Comparison of ENCODE assay signal across 15 cellular contexts in the genomic region with DNA sequence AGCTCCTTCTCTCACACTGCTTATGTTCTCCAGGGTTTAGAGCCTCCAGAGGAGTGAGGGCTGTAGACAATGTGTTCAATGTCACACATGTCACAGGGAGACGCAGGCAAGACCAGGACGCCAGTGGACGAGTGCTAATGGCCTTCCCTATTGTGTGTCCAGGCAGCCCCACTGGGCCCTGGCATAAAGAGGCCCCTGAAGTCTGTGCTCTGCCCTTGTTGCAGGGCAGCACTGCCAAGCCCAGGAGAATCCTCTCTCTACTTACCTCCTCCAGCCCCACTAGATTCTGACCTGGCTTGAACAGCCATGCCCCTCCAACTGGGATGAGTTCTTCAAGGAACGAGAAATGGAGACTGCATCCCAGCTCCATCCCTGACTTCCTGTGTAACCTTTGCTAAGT. TPM values are rescaled to one million over a fixed set of nuclear protein-coding genes. Genes with fewer than 3 reads are reported as not detected.
A peak's percentile ranks its signal among the peaks of the same experiment; 100 is the strongest.
DNase-seq lines count a peak whose midpoint lies in the region; ATAC-seq and TF ChIP-seq lines count a peak whose summit lies in the region.
"Had no signal": no experiment of that assay in that cellular context is flagged by ENCODE, and none has a peak within 500 bp of the region (broad histone marks: within the 10 kb centered on the region; RNA-seq: fewer than 3 reads in every experiment).

No MANE protein-coding gene starts in this region.

- no peak overlapping the region for H3K4me3 ChIP-seq in duodenal mucosa (ENCODE audit: low read depth in 1 of 2, low read length in 2 of 2)
- H3K4me3 ChIP-seq in breast epithelium = no peak overlapping the region

- H3K9ac ChIP-seq in duodenal mucosa (ENCODE audit: low read depth in 1 of 2, low read length in 2 of 2) = peak overlapping the region in 1 of 2 donors; percentile 1

- H3K4me3 Mint-ChIP-seq in osteocyte (ENCODE audit: unreplicated experiment) = no peak overlapping the region
- no peak overlapping the region for H3K4me3 Mint-ChIP-seq in type B pancreatic cell

- H3K4me1 ChIP-seq in duodenal mucosa (ENCODE audit: control insufficient read depth in 1 of 2, insufficient read depth in 2 of 2, low read length in 2 of 2) = peaks cover 56 to 64% of the 10 kb centered on the region in 2 donors
- no peaks in the 10 kb centered on the region for H3K4me1 ChIP-seq in breast epithelium

- no peaks in the 10 kb centered on the region for H3K27me3 Mint-ChIP-seq in osteocyte (ENCODE audit: unreplicated experiment)
- peaks cover 11% of the 10 kb centered on the region for H3K27me3 Mint-ChIP-seq in type B pancreatic cell

- H3K36me3 Mint-ChIP-seq in osteocyte (ENCODE audit: unreplicated experiment) = no peaks in the 10 kb centered on the region
- H3K36me3 Mint-ChIP-seq in type B pancreatic cell = no peaks in the 10 kb centered on the region

- intact Hi-C loops in breast epithelium (cut with DNase I; ENCODE audit: low total_unique reads) = no loop called here

- H3K27me3 ChIP-seq in duodenal mucosa (ENCODE audit: control insufficient read depth in 1 of 2, insufficient read depth in 2 of 2, low read length in 2 of 2) (no peaks in the 10 kb centered on the region), breast epithelium (no peaks in the 10 kb centered on the region)

- ATAC-seq in HG03280 (IDR thresholded peaks at IDR 0.05; ENCODE audit: unreplicated experiment) = no peak

- peaks cover 28% of the 10 kb centered on the region for H3K4me1 Mint-ChIP-seq in osteocyte (ENCODE audit: unreplicated experiment)
- peaks cover 5% of the 10 kb centered on the region for H3K4me1 Mint-ChIP-seq in type B pancreatic cell (ENCODE audit: unreplicated experiment)

- TF ChIP-seq POLR2A in breast epithelium (IDR thresholded peaks at IDR 0.05) = no peak

- DNase-seq in activated effector memory CD4-positive, alpha-beta T cell treated with anti-CD3 and anti-CD28 coated beads, Interleukin-2, amount 50 U/mL, for 16 hours = peak; percentile 39
- no peak for DNase-seq in activated effector memory CD4-positive, alpha-beta T cell treated with Interleukin-2 at 50 U/mL for 16 hours
- DNase-seq in osteocyte (ENCODE audit: extremely low spot score, unreplicated experiment) (peak; percentile 77), DMS79 (lab: John Stamatoyannopoulos, UW) (no peak), breast epithelium (ENCODE audit: low spot score in 2 of 2) (no peak), type B pancreatic cell (ENCODE audit: extremely low spot score, unreplicated experiment) (no peak)
- DNase-seq: C1 segment of cervical spinal cord, GF-D8, KBM-7, NCI-H1417 treated with DMSO at 0.1 percent for 48 hours, NCI-H2171 treated with DMSO at 0.1 percent for 48 hours, NCI-H446 treated with DMSO at 0.1 percent for 48 hours, NCI-H748 treated with DMSO at 0.1 percent for 48 hours had no signal

- H3K27ac Mint-ChIP-seq in osteocyte (ENCODE audit: unreplicated experiment) = no peak overlapping the region
- H3K27ac Mint-ChIP-seq in type B pancreatic cell = no peak overlapping the region

- H3K27ac ChIP-seq in duodenal mucosa (ENCODE audit: low read depth, low read length) (peak overlapping the region; percentile 41), breast epithelium (no peak overlapping the region)

- H3K9me3 Mint-ChIP-seq in osteocyte (ENCODE audit: unreplicated experiment) (no peaks in the 10 kb centered on the region), type B pancreatic cell (no peaks in the 10 kb centered on the region)

- no peak for TF ChIP-seq CTCF in osteocyte (IDR thresholded peaks at IDR 0.05)
- TF ChIP-seq CTCF in breast epithelium (IDR thresholded peaks at IDR 0.05) = no peak
- TF ChIP-seq CTCF in type B pancreatic cell (conservative IDR thresholded peaks at IDR 0.05) = no peak

- H3K9me3 ChIP-seq in duodenal mucosa (ENCODE audit: control insufficient read depth in 1 of 2, low read length in 2 of 2) = no peaks in the 10 kb centered on the region
- H3K9me3 ChIP-seq in breast epithelium = no peaks in the 10 kb centered on the region

- no peaks in the 10 kb centered on the region for H3K36me3 ChIP-seq in duodenal mucosa (ENCODE audit: control insufficient read depth in 1 of 2, insufficient read depth in 2 of 2, low read length in 2 of 2)
- no peaks in the 10 kb centered on the region for H3K36me3 ChIP-seq in breast epithelium

RNA-seq across cellular contexts. Expression of a gene that starts 24.8 kb away (rescaled TPM):
- total RNA-seq in osteocyte (53.2 and 60.9 TPM in 2 replicates), breast epithelium (100 to 1,000 TPM in 1 of 3 donors, 10 to 100 TPM in 2; 35.2 to 131 (median 73.4) TPM), type B pancreatic cell (ENCODE audit: low replicate concordance) (76.7 and 77.1 TPM in 2 replicates)

RNA-seq across cellular contexts. Expression of a gene that starts 33.8 kb away (rescaled TPM):
- total RNA-seq in osteocyte = 1.9 and 2.7 TPM in 2 replicates
- 10 to 100 TPM in 2 of 3 donors, 1 to 10 TPM in 1; 1.6 to 41.7 (median 16.1) TPM for total RNA-seq in breast epithelium
- total RNA-seq in type B pancreatic cell (ENCODE audit: low replicate concordance) = 0.77 and 1.5 TPM in 2 replicates

Comparison
In these comparisons a context has a peak if more than half of its experiments do, and no peak if none do; other contexts are left out.
1. DNase-seq: peak in activated effector memory CD4-positive, alpha-beta T cell treated with anti-CD3 and anti-CD28 coated beads, Interleukin-2, amount 50 U/mL, for 16 hours (single experiment) and osteocyte (single experiment); none in activated effector memory CD4-positive, alpha-beta T cell treated with Interleukin-2 at 50 U/mL for 16 hours (single experiment), DMS79 (single experiment), breast epithelium (0 of 2) and type B pancreatic cell (single experiment).